In the genomic region with DNA sequence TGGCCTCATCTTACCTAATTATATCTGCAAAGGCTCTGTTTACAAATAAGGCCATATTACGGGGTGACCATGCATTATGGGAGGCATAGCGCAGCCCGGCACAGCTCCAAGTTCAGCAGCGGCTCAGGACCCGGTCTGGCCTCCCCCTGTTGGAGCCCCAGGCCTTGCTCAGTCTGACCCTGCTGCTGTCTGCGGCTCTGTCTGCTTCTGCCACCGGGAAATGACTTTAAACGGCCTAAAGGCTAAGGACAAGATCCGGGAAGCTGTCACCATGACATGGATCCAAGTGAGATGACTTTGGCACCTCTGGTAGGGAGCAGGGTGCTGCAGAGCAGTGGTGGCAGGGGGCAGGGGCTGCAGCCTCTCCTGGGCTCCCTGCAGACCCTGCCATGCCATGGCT, we compare ENCODE assay signal across 13 cellular contexts.
A peak's percentile ranks its signal among the peaks of the same experiment; 100 is the strongest.
DNase-seq lines count a peak whose midpoint lies in the region; ATAC-seq and TF ChIP-seq lines count a peak whose summit lies in the region.
"Had no signal": no experiment of that assay in that cellular context is flagged by ENCODE, and none has a peak within 500 bp of the region (broad histone marks: within the 10 kb centered on the region; RNA-seq: fewer than 3 reads in every experiment).

No MANE protein-coding gene starts in this region.

- no peaks in the 10 kb centered on the region for H3F3A ChIP-seq in Loucy (ENCODE audit: low read depth)

- DNase-seq in Caco-2: no peak
- no peak for DNase-seq in hepatocyte (ENCODE audit: low spot score)
- no peak for DNase-seq in esophagus muscularis mucosa (ENCODE audit: extremely low spot score)
- DNase-seq in mesenteric fat pad (ENCODE audit: low spot score): no peak
- no peak for DNase-seq in H7
- no peak for DNase-seq in right cardiac atrium
- DNase-seq: BE2C, DMS 273 treated with DMSO at 0.1 percent for 48 hours, MV-4-11, NCI-H1436 treated with DMSO at 0.1 percent for 48 hours had no signal

- H3K4me2 ChIP-seq in Loucy (ENCODE audit: low read depth, low read length, poor library complexity, severe bottlenecking) (no peak overlapping the region), hepatocyte (peak overlapping the region; percentile 45), parathyroid adenoma (ENCODE audit: low read length) (no peak overlapping the region)

- H3K4me3 ChIP-seq in Caco-2 (ENCODE audit: low read depth, low read length): no peak overlapping the region
- H3K4me3 ChIP-seq in Loucy (ENCODE audit: low read length, poor library complexity, severe bottlenecking): no peak overlapping the region
- H3K4me3 ChIP-seq in hepatocyte: no peak overlapping the region
- H3K4me3 ChIP-seq in parathyroid adenoma (ENCODE audit: low read depth, low read length): no peak overlapping the region
- no peak overlapping the region for H3K4me3 ChIP-seq in esophagus muscularis mucosa
- no peak overlapping the region for H3K4me3 ChIP-seq in H7 (ENCODE audit: insufficient read depth, low read depth, low read length)
- H3K4me3 ChIP-seq in right cardiac atrium (ENCODE audit: low read length): no peak overlapping the region

- ATAC-seq in right cardiac atrium: no peak

- POLR2A ChIA-PET in Caco-2 (lab: Charles Lee): interaction anchor here (0.5 to 1.1 kb wide), 2 partner anchors 36 to 138 kb away, joined by 3 to 5 read pairs; no protein-coding TSS in a partner anchor

- H2AFZ ChIP-seq in Loucy (ENCODE audit: low read length): no peak overlapping the region
- no peak overlapping the region for H2AFZ ChIP-seq in hepatocyte
- H2AFZ ChIP-seq in parathyroid adenoma: no peak overlapping the region

- no peak for TF ChIP-seq EP300 in esophagus muscularis mucosa (IDR thresholded peaks at IDR 0.05)

- H3K36me3 ChIP-seq in Caco-2 (ENCODE audit: control insufficient read depth, insufficient read depth, low read length) (no peaks in the 10 kb centered on the region), Loucy (ENCODE audit: insufficient read depth, low read length) (no peaks in the 10 kb centered on the region), hepatocyte (replicated peaks; ENCODE audit: insufficient read depth, low read depth) (no peaks in the 10 kb centered on the region), parathyroid adenoma (ENCODE audit: control insufficient read depth, insufficient read depth, low read length) (no peaks in the 10 kb centered on the region), esophagus muscularis mucosa (no peaks in the 10 kb centered on the region), H7 (replicated peaks; ENCODE audit: control insufficient read depth, insufficient read depth, low read length) (no peaks in the 10 kb centered on the region)
- H3K36me3 ChIP-seq: BE2C had no signal

- no peaks in the 10 kb centered on the region for H3K9me2 ChIP-seq in Loucy (replicated peaks; ENCODE audit: low read depth, low read length)
- no peaks in the 10 kb centered on the region for H3K9me2 ChIP-seq in hepatocyte (replicated peaks; ENCODE audit: insufficient read depth)

- H3K4me1 Mint-ChIP-seq in Caco-2 (ENCODE audit: low read depth, unreplicated experiment): peaks cover 16% of the 10 kb centered on the region
- H3K4me1 Mint-ChIP-seq: IgD-negative memory B cell had no signal

- peaks cover 33% of the 10 kb centered on the region; the same call in 1 of the 2 replicates for H3K79me2 ChIP-seq in Loucy (ENCODE audit: insufficient read depth, low read length)
- peaks cover 19% of the 10 kb centered on the region for H3K79me2 ChIP-seq in hepatocyte
- H3K79me2 ChIP-seq in parathyroid adenoma: peaks cover 81% of the 10 kb centered on the region

- peak overlapping the region; percentile 80 for H3K27ac Mint-ChIP-seq in Caco-2 (ENCODE audit: unreplicated experiment)

- H3K27ac ChIP-seq in hepatocyte (peak overlapping the region; percentile 43), parathyroid adenoma (peak overlapping the region; percentile 64), esophagus muscularis mucosa (replicated peaks in 1 of 4) (no peak overlapping the region), right cardiac atrium (ENCODE audit: low read length) (no peak overlapping the region)

- H3K27me3 ChIP-seq in Caco-2 (replicated peaks; ENCODE audit: control insufficient read depth, insufficient read depth, low read length): no peaks in the 10 kb centered on the region
- H3K27me3 ChIP-seq in Loucy (ENCODE audit: insufficient read depth, low read length, poor library complexity, severe bottlenecking): no peaks in the 10 kb centered on the region
- no peaks in the 10 kb centered on the region for H3K27me3 ChIP-seq in hepatocyte
- H3K27me3 ChIP-seq in parathyroid adenoma (ENCODE audit: control insufficient read depth, insufficient read depth, low read length): no peaks in the 10 kb centered on the region
- no peaks in the 10 kb centered on the region for H3K27me3 ChIP-seq in esophagus muscularis mucosa
- no peaks in the 10 kb centered on the region for H3K27me3 ChIP-seq in H7 (ENCODE audit: control insufficient read depth, insufficient read depth, low read length)
- H3K27me3 ChIP-seq in right cardiac atrium (ENCODE audit: control insufficient read depth, insufficient read depth): no peaks in the 10 kb centered on the region
- H3K27me3 ChIP-seq: BE2C had no signal

- TF ChIP-seq POLR2A in esophagus muscularis mucosa (IDR thresholded peaks at IDR 0.05; ENCODE audit: low read depth): no peak

- no TSS peak for BruUV-seq in Caco-2 (replicated peaks; lab: Mats Ljungman, UMichigan)

- H3K27me3 Mint-ChIP-seq in Caco-2 (ENCODE audit: insufficient read depth, unreplicated experiment): no peaks in the 10 kb centered on the region

- no peaks in the 10 kb centered on the region for H3K36me3 Mint-ChIP-seq in Caco-2 (ENCODE audit: insufficient read depth, unreplicated experiment)
- H3K36me3 Mint-ChIP-seq: IgD-negative memory B cell had no signal

- H3K9ac ChIP-seq in Loucy (ENCODE audit: low read depth, low read length, poor library complexity, severe bottlenecking) (peak overlapping the region; percentile 18), parathyroid adenoma (no peak overlapping the region)

- H4K20me1 ChIP-seq in Loucy (ENCODE audit: insufficient read depth, low read length, poor library complexity, severe bottlenecking): no peaks in the 10 kb centered on the region
- H4K20me1 ChIP-seq in hepatocyte (ENCODE audit: insufficient read depth, poor library complexity, severe bottlenecking): no peaks in the 10 kb centered on the region

- intact Hi-C loops in Caco-2 (cut with micrococcal nuclease; ENCODE audit: unreplicated experiment): loop anchor here (1.0 to 5.0 kb wide), 3 partner anchors 35 to 50 kb away; no protein-coding TSS in a partner anchor
- intact Hi-C loops in esophagus muscularis mucosa (cut with DNase I): no loop called here
- intact Hi-C loops in right cardiac atrium (cut with DNase I): no loop called here

- H3K4me3 Mint-ChIP-seq in Caco-2 (ENCODE audit: unreplicated experiment): no peak overlapping the region

- TF ChIP-seq CTCF in Caco-2 (IDR thresholded peaks at IDR 0.05; ENCODE audit: insufficient read depth in 1 of 2, low read depth in 1 of 2, low read length in 1 of 2, severe bottlenecking in 1 of 2, unreplicated experiment in 1 of 2) (no peak), Loucy (conservative IDR thresholded peaks at IDR 0.05; ENCODE audit: low read length) (no peak), hepatocyte (IDR thresholded peaks at IDR 0.05; ENCODE audit: poor library complexity) (no peak), parathyroid adenoma (IDR thresholded peaks at IDR 0.05) (no peak), esophagus muscularis mucosa (IDR thresholded peaks at IDR 0.05) (no peak)

- H3K9me3 ChIP-seq in Caco-2: no peaks in the 10 kb centered on the region
- no peaks in the 10 kb centered on the region for H3K9me3 ChIP-seq in Loucy (ENCODE audit: insufficient read depth, low read depth, low read length)
- no peaks in the 10 kb centered on the region for H3K9me3 ChIP-seq in hepatocyte (ENCODE audit: low read depth)
- no peaks in the 10 kb centered on the region for H3K9me3 ChIP-seq in parathyroid adenoma (ENCODE audit: control insufficient read depth, low read length)
- H3K9me3 ChIP-seq in esophagus muscularis mucosa: no peaks in the 10 kb centered on the region
- no peaks in the 10 kb centered on the region for H3K9me3 ChIP-seq in right cardiac atrium (ENCODE audit: control insufficient read depth, low read length)
- H3K9me3 ChIP-seq: BE2C had no signal

- CTCF ChIA-PET in Caco-2 (lab: Charles Lee): interaction anchor here (0.6 to 2.0 kb wide), 16 partner anchors 8 to 197 kb away, joined by 3 to 13 read pairs (median 5); no protein-coding TSS in a partner anchor

- H3K9me3 Mint-ChIP-seq in Caco-2 (ENCODE audit: unreplicated experiment): no peaks in the 10 kb centered on the region
- H3K9me3 Mint-ChIP-seq: IgD-negative memory B cell had no signal

- 53% methylated on average over 9 of the region's 9 CpGs for whole genome bisulfite sequencing in hepatocyte (ENCODE audit: low lambda C conversion rate, missing lambda C conversion rate)
- WGBS in esophagus muscularis mucosa: 93% methylated on average over 7 of the region's 9 CpGs
- WGBS in right cardiac atrium: 55% methylated on average over 9 of the region's 9 CpGs

- H3K4me1 ChIP-seq in Caco-2 (peaks cover 19% of the 10 kb centered on the region), Loucy (ENCODE audit: insufficient read depth, low read length, poor library complexity, severe bottlenecking) (peaks cover 65% of the 10 kb centered on the region), hepatocyte (ENCODE audit: insufficient read depth) (peaks cover 47% of the 10 kb centered on the region), parathyroid adenoma (peaks cover 19% of the 10 kb centered on the region), esophagus muscularis mucosa (peaks cover 0 to 25% (median 18%) of the 10 kb centered on the region in 4 donors), right cardiac atrium (ENCODE audit: control insufficient read depth, insufficient read depth, low read length) (peaks cover 12% of the 10 kb centered on the region)

Comparison
In these comparisons a context has a peak if more than half of its experiments do, and no peak if none do; other contexts are left out.
1. H3K27ac ChIP-seq: peak in hepatocyte (single experiment) and parathyroid adenoma (single experiment); none in esophagus muscularis mucosa (0 of 4) and right cardiac atrium (single experiment).